ENCODE assay signal across 8 cellular contexts in the genomic region with DNA sequence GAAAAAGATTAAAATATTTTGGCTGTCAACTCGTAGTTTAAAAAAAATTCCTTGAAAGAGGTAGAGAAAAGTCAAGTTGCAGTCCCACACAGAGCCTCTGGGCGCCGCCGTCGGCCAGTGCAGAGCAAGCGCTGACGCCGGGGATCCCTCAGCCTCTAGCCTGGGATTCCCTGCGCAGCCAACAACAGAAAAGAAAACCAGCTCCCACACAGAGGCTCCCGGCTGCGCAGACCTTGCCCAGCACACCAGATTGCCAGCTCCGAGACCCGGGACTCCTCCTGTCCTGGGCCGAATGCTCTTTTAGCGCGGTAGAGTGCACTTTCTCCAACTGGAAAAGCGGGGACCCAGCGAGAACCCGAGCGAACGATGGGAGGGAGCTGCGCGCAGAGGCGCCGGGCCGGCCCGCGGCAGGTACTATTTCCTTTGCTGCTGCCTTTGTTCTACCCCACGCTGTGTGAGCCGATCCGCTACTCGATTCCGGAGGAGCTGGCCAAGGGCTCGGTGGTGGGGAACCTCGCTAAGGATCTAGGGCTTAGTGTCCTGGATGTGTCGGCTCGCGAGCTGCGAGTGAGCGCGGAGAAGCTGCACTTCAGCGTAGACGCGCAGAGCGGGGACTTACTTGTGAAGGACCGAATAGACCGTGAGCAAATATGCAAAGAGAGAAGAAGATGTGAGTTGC. TPM values are rescaled to one million over a fixed set of nuclear protein-coding genes. Genes with fewer than 3 reads are reported as not detected.
A peak's percentile ranks its signal among the peaks of the same experiment; 100 is the strongest.
DNase-seq lines count a peak whose midpoint lies in the region; ATAC-seq and TF ChIP-seq lines count a peak whose summit lies in the region.
"Not testable (repeated sequence)": the region's sequence is repeated elsewhere in the genome, so short reads cannot be mapped to it uniquely, and the experiment has no call there.

A gene (plus strand): TSS at position 184 of the 679 bp plus-strand sequence. CDS start 183 bp downstream, at position 367.

- H3K9me3 ChIP-seq in lower lobe of right lung: peaks cover 82% of the 10 kb centered on the region

- not testable (repeated sequence) for H3K36me3 ChIP-seq in BJ (ENCODE audit: control insufficient read depth, insufficient read depth, low read length); lower lobe of right lung

- H3K4me3 ChIP-seq in BJ (ENCODE audit: low read depth, low read length) (peak within 1 kb of the TSS; percentile 47), lower lobe of right lung (peak within 1 kb of the TSS; percentile 48)

- DNase-seq in BJ (ENCODE audit: low read depth): not testable (repeated sequence)
- DNase-seq in NCI-H774 (lab: John Stamatoyannopoulos, UW): peak; percentile 63
- peak; percentile 33 for DNase-seq in activated T-cell treated with anti-CD3 and anti-CD28 coated beads for 24 hours (ENCODE audit: low read depth)
- DNase-seq in erythroblast (lab: John Stamatoyannopoulos, UW): peak; percentile 63 to 73
- peak; percentile 86 for DNase-seq in lower lobe of right lung
- peak; percentile 35 to 39 for DNase-seq in stimulated activated CD4-positive, alpha-beta T cell treated with anti-CD3 and anti-CD28 coated beads, Interleukin-15, amount 100 ng/mL, for 48 hours (ENCODE audit: low read depth in 2 of 2)

- TF ChIP-seq POLR2A in erythroblast (IDR thresholded peaks at IDR 0.05; ENCODE audit: low read length): not testable (repeated sequence)

- POLR2A ChIA-PET in BJ (lab: Charles Lee): not testable (repeated sequence)

- H3K4me1 ChIP-seq in lower lobe of right lung: not testable (repeated sequence)

- ATAC-seq in GM19328 (IDR thresholded peaks at IDR 0.05; ENCODE audit: unreplicated experiment): peak; percentile 61
- ATAC-seq in HG03135 (IDR thresholded peaks at IDR 0.05; ENCODE audit: unreplicated experiment): peak; percentile 81
- ATAC-seq in lower lobe of right lung: peak; percentile 92 to 93

- peak within 1 kb of the TSS; percentile 48 for H3K27ac ChIP-seq in lower lobe of right lung

- TF ChIP-seq CTCF in BJ (IDR thresholded peaks at IDR 0.05; ENCODE audit: insufficient read depth, low read depth, low read length) (peak; percentile 81), lower lobe of right lung (IDR thresholded peaks at IDR 0.05) (peak; percentile 68)

- intact Hi-C loops in lower lobe of right lung (cut with DNase I): not testable (repeated sequence)

- CTCF ChIA-PET in BJ (lab: Yijun Ruan, JAX): interaction anchor here (0.6 to 7.6 kb wide), 42 partner anchors 9 to 235 kb away, joined by 3 to 112 read pairs (median 4); a partner anchor contains a TSS

- H3K27me3 ChIP-seq in BJ (ENCODE audit: control insufficient read depth, insufficient read depth, low read length): not testable (repeated sequence)
- peaks cover 16% of the 10 kb centered on the region for H3K27me3 ChIP-seq in lower lobe of right lung (ENCODE audit: low read depth)

RNA-seq across cellular contexts. Expression of the gene that starts here (rescaled TPM):
- 7.6 and 9.6 TPM in 2 replicates for polyA plus RNA-seq in BJ (2011; rRNA removed)
- 14.5 and 19.4 TPM in 2 replicates for polyA minus RNA-seq in BJ (2011; rRNA and poly(A)+ RNA removed)
- total RNA-seq in lower lobe of right lung: 15.9 TPM
